ENCODE assay signal across 18 cellular contexts in genomic region chr12:100942984-100943749, GRCh38.
A peak's percentile ranks its signal among the peaks of the same experiment; 100 is the strongest.
DNase-seq lines count a peak whose midpoint lies in the region; ATAC-seq and TF ChIP-seq lines count a peak whose summit lies in the region.
"Had no signal": no experiment of that assay in that cellular context is flagged by ENCODE, and none has a peak within 500 bp of the region (broad histone marks: within the 10 kb centered on the region; RNA-seq: fewer than 3 reads in every experiment).

No MANE protein-coding gene starts in this region.

- H3K9me3 ChIP-seq in right atrium auricular region (no peaks in the 10 kb centered on the region), right cardiac atrium (ENCODE audit: control insufficient read depth, low read length) (no peaks in the 10 kb centered on the region), aorta (ENCODE audit: control insufficient read depth, low read length) (no peaks in the 10 kb centered on the region)
- H3K9me3 ChIP-seq: MG63 had no signal

- no peak overlapping the region for H3K4me3 Mint-ChIP-seq in WTC11
- H3K4me3 Mint-ChIP-seq: CD8-positive, alpha-beta memory T cell had no signal

- H3K27ac Mint-ChIP-seq in WTC11 = peak overlapping the region; percentile 54; the same call in 1 of the 2 replicates

- ATAC-seq in Right ventricle myocardium superior (ENCODE audit: poor library complexity) (peak; percentile 60), WTC11 (0 out of 2 replicates have a peak, but pooled peaks have one; percentile 24), right cardiac atrium (peak; percentile 54 to 91), aorta (ENCODE audit: low FRiP score) (peak; percentile 65)

- peaks cover 6% of the 10 kb centered on the region; the same call in 1 of the 2 replicates for H3K9me3 Mint-ChIP-seq in WTC11

- no peaks in the 10 kb centered on the region for H3K4me1 Mint-ChIP-seq in WTC11
- H3K4me1 Mint-ChIP-seq: CD8-positive, alpha-beta memory T cell had no signal

- TF ChIP-seq CTCF in right atrium auricular region (IDR thresholded peaks at IDR 0.05) = no peak
- TF ChIP-seq CTCF in WTC11 (IDR thresholded peaks at IDR 0.05) = no peak

- H3K4me1 ChIP-seq in right atrium auricular region (no peaks in the 10 kb centered on the region), right cardiac atrium (ENCODE audit: control insufficient read depth, insufficient read depth, low read length) (no peaks in the 10 kb centered on the region), aorta (ENCODE audit: control insufficient read depth in 1 of 2, insufficient read depth in 2 of 2, low read length in 2 of 2) (no peaks in the 10 kb centered on the region)

- H3K27me3 ChIP-seq in right atrium auricular region = no peaks in the 10 kb centered on the region
- H3K27me3 ChIP-seq in right cardiac atrium (ENCODE audit: control insufficient read depth, insufficient read depth) = no peaks in the 10 kb centered on the region
- H3K27me3 ChIP-seq in aorta (ENCODE audit: control insufficient read depth in 1 of 2, insufficient read depth in 2 of 2, low read length in 1 of 2) = no peaks in the 10 kb centered on the region
- H3K27me3 ChIP-seq: MG63 had no signal

- no peaks in the 10 kb centered on the region for H3K36me3 ChIP-seq in right atrium auricular region
- H3K36me3 ChIP-seq in aorta (ENCODE audit: control insufficient read depth in 1 of 2, insufficient read depth in 2 of 2, low read length in 1 of 2) = no peaks in the 10 kb centered on the region
- H3K36me3 ChIP-seq: MG63 had no signal

- POLR2A ChIA-PET in WTC11 (lab: Charles Lee) = no interaction called here

- CTCF ChIA-PET in WTC11 (lab: Charles Lee) = no interaction called here

- DNase-seq in Right ventricle myocardium superior = no peak
- no peak for DNase-seq in right atrium auricular region (ENCODE audit: low spot score)
- DNase-seq in WTC11 (ENCODE audit: low spot score) = no peak
- peak in 1 of 3 donors; percentile 35 for DNase-seq in right cardiac atrium
- no peak for DNase-seq in aorta
- DNase-seq in OCI-M1 (lab: John Stamatoyannopoulos, UW) = no peak
- DNase-seq in NCI-H69 (lab: John Stamatoyannopoulos, UW) = no peak
- no peak for DNase-seq in DMS 273 treated with DMSO at 0.1 percent for 48 hours (lab: John Stamatoyannopoulos, UW)
- DNase-seq: CD8-positive, alpha-beta memory T cell; DMS53; Kasumi-1; MG63; NCI-H1417 treated with DMSO at 0.1 percent for 48 hours; NCI-H187; NCI-H2107; NCI-H524 treated with DMSO at 0.1 percent for 48 hours had no signal

- 68% methylated on average over 5 of the region's 5 CpGs for WGBS in right cardiac atrium
- WGBS in aorta, 2 donors = 37 to 48% methylated on average over 5 of the region's 5 CpGs

- H3K36me3 Mint-ChIP-seq in WTC11 = no peaks in the 10 kb centered on the region
- H3K36me3 Mint-ChIP-seq: CD8-positive, alpha-beta memory T cell had no signal

- H3K4me3 ChIP-seq in right atrium auricular region = no peak overlapping the region
- H3K4me3 ChIP-seq in right cardiac atrium (ENCODE audit: low read length) = no peak overlapping the region
- no peak overlapping the region for H3K4me3 ChIP-seq in aorta (ENCODE audit: low read length in 2 of 2)
- H3K4me3 ChIP-seq: MG63, SK-N-MC had no signal

- intact Hi-C loops in Right ventricle myocardium superior (cut with DNase I) = no loop called here
- intact Hi-C loops in right cardiac atrium (cut with DNase I) = no loop called here
- intact Hi-C loops in aorta (cut with DNase I) = no loop called here

- no peak overlapping the region for H3K27ac ChIP-seq in right atrium auricular region
- H3K27ac ChIP-seq in right cardiac atrium (ENCODE audit: low read length) = no peak overlapping the region
- H3K27ac ChIP-seq in aorta (ENCODE audit: low read depth in 1 of 2, low read length in 2 of 2) = peak overlapping the region in 1 of 2 donors; percentile 37
- H3K27ac ChIP-seq: C4-2B, SK-N-MC had no signal

- no peaks in the 10 kb centered on the region for H3K27me3 Mint-ChIP-seq in WTC11 (ENCODE audit: low read depth)
- H3K27me3 Mint-ChIP-seq: CD8-positive, alpha-beta memory T cell had no signal

TF ChIP-seq in WTC11, 78 proteins besides CTCF, POLR2A, EP300 and RAD21:
- no peak for TF ChIP-seq STAT6 (CRISPR knock-in tag; conservative IDR thresholded peaks at IDR 0.05; ENCODE audit: low read depth)
- no peak for TF ChIP-seq E2F4 (CRISPR knock-in tag; IDR thresholded peaks at IDR 0.05; ENCODE audit: borderline replicate concordance, low read depth)
- no peak for TF ChIP-seq ZNF423 (CRISPR knock-in tag; IDR thresholded peaks at IDR 0.05)
- no peak for TF ChIP-seq NR1H2 (CRISPR knock-in tag; IDR thresholded peaks at IDR 0.05)
- no peak for TF ChIP-seq ZNF671 (CRISPR knock-in tag; IDR thresholded peaks at IDR 0.05)
